11 cellular contexts compared by ENCODE assay signal in the genomic region with DNA sequence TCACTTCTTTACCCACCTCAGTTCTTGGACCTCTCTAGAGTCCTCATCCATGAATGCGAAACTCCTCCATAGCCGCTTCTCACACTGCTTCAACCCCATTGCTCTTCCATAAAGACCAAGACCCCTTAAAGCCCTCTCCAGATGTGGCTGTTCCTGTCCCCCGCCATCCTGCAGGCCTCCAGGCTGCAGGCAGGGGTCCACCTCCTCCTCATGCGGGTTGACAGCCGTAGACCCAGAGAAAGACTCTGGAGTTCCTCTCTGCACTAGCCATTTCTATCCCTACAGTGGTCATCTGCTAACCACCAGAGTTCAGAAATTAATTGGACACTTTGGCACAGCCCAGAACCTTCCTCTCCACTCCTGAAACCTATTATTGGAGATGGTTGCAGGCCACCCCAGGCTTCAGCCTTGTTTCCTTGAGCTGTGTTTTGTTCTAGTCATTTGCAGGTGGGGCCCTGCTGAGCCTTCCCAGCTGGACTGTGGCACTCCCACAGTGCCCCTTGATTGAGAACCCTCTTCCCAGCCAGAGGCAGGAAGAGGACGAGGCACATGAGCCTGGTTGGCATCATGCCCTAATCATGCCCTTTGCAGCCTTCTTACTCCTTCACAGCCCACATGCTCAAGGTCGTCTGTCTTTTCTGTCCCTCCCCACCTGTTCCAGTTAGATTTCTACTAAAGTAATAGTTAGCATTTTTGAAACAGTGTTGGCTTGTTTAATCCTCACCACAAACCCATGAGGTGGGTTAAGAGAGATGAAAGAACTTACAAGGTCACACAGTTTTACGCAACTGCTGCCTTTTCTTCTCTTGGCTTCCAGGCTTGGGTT. TPM values are rescaled to one million over a fixed set of nuclear protein-coding genes. Genes with fewer than 3 reads are reported as not detected.
DNase-seq lines count a peak whose midpoint lies in the region; ATAC-seq and TF ChIP-seq lines count a peak whose summit lies in the region.
"Had no signal": no experiment of that assay in that cellular context is flagged by ENCODE, and none has a peak within 500 bp of the region (broad histone marks: within the 10 kb centered on the region; RNA-seq: fewer than 3 reads in every experiment).

No MANE protein-coding gene starts in this region.

- H3K27me3 Mint-ChIP-seq in CD4-positive, alpha-beta memory T cell = no peaks in the 10 kb centered on the region
- no peaks in the 10 kb centered on the region for H3K27me3 Mint-ChIP-seq in HFFc6 (ENCODE audit: insufficient read depth)
- H3K27me3 Mint-ChIP-seq in activated naive CD8-positive, alpha-beta T cell treated with anti-CD3 and anti-CD28 coated beads, Interleukin-2, amount 50 U/mL, for 24 hours = no peaks in the 10 kb centered on the region
- H3K27me3 Mint-ChIP-seq in naive thymus-derived CD8-positive, alpha-beta T cell = no peaks in the 10 kb centered on the region

- no peak overlapping the region for H3K4me3 ChIP-seq in CD4-positive, alpha-beta memory T cell (ENCODE audit: low read length in 2 of 2)
- H3K4me3 ChIP-seq: SJSA1 had no signal

- in situ Hi-C loops in ACHN (cut with HindIII; ENCODE audit: low pct_ligation_motif_present, low pct_unique_long_range_greater_than_20kb, low sequenced_read_pairs) = no loop called here

- POLR2A ChIA-PET in CD4-positive, alpha-beta memory T cell (lab: Charles Lee; ENCODE audit: partially characterized antibody) = interaction anchor here (0.9 to 1.6 kb wide), 2 partner anchors 10 to 24 kb away, joined by 3 to 8 read pairs; partner anchors contain the start of gene CUL1
- POLR2A ChIA-PET in naive thymus-derived CD8-positive, alpha-beta T cell (lab: Charles Lee) = no interaction called here

- no peaks in the 10 kb centered on the region for H3K36me3 ChIP-seq in CD4-positive, alpha-beta memory T cell (ENCODE audit: insufficient read depth, low read length)
- H3K36me3 ChIP-seq: SJSA1 had no signal

- peak overlapping the region in 6 of 8 donors; percentile 4 to 73 (median 48) for H3K4me3 Mint-ChIP-seq in CD4-positive, alpha-beta memory T cell
- no peak overlapping the region for H3K4me3 Mint-ChIP-seq in HFFc6
- no peak overlapping the region for H3K4me3 Mint-ChIP-seq in activated naive CD8-positive, alpha-beta T cell treated with anti-CD3 and anti-CD28 coated beads, Interleukin-2, amount 50 U/mL, for 24 hours
- H3K4me3 Mint-ChIP-seq in naive thymus-derived CD8-positive, alpha-beta T cell = peak overlapping the region; percentile 23 to 73 (median 66)

- intact Hi-C loops in CD4-positive, alpha-beta memory T cell (cut with micrococcal nuclease) = no loop called here

- no peak overlapping the region for H3K27ac ChIP-seq in CD4-positive, alpha-beta memory T cell (ENCODE audit: low read depth, low read length)
- H3K27ac ChIP-seq: SJSA1 had no signal

- H3K9me3 ChIP-seq in CD4-positive, alpha-beta memory T cell (ENCODE audit: control insufficient read depth in 1 of 2, low read length in 2 of 2) = no peaks in the 10 kb centered on the region
- H3K9me3 ChIP-seq: SJSA1 had no signal

- peaks cover 2 to 9% of the 10 kb centered on the region in 2 donors for H3K36me3 Mint-ChIP-seq in CD4-positive, alpha-beta memory T cell
- H3K36me3 Mint-ChIP-seq in HFFc6 (ENCODE audit: low read depth) = peaks cover 12% of the 10 kb centered on the region
- H3K36me3 Mint-ChIP-seq in activated naive CD8-positive, alpha-beta T cell treated with anti-CD3 and anti-CD28 coated beads, Interleukin-2, amount 50 U/mL, for 24 hours (ENCODE audit: low read depth) = peaks cover 8% of the 10 kb centered on the region
- no peaks in the 10 kb centered on the region for H3K36me3 Mint-ChIP-seq in naive thymus-derived CD8-positive, alpha-beta T cell

- CTCF ChIA-PET in CD4-positive, alpha-beta memory T cell (lab: Charles Lee; ENCODE audit: partially characterized antibody) = interaction anchor here (0.5 to 1.5 kb wide), 4 partner anchors 11 to 217 kb away, joined by 3 read pairs; no protein-coding TSS in a partner anchor

- peak overlapping the region in 6 of 7 donors; percentile 12 to 76 (median 44) for H3K27ac Mint-ChIP-seq in CD4-positive, alpha-beta memory T cell
- peak overlapping the region; percentile 1; the same call in 1 of the 2 replicates for H3K27ac Mint-ChIP-seq in HFFc6
- H3K27ac Mint-ChIP-seq in activated naive CD8-positive, alpha-beta T cell treated with anti-CD3 and anti-CD28 coated beads, Interleukin-2, amount 50 U/mL, for 24 hours = peak overlapping the region; percentile 14
- peak overlapping the region; percentile 0 to 89 (median 41) for H3K27ac Mint-ChIP-seq in naive thymus-derived CD8-positive, alpha-beta T cell

- H3K4me1 ChIP-seq in CD4-positive, alpha-beta memory T cell (ENCODE audit: insufficient read depth, low read length) = peaks cover 90% of the 10 kb centered on the region
- H3K4me1 ChIP-seq: SJSA1 had no signal

- no peaks in the 10 kb centered on the region for H3K27me3 ChIP-seq in CD4-positive, alpha-beta memory T cell (ENCODE audit: insufficient read depth, low read length)
- H3K27me3 ChIP-seq: SJSA1 had no signal

- DNase-seq in CD4-positive, alpha-beta memory T cell = peak in 1 of 5 donors; percentile 19
- no peak for DNase-seq in HFFc6
- DNase-seq in activated naive CD8-positive, alpha-beta T cell treated with anti-CD3 and anti-CD28 coated beads, Interleukin-2, amount 50 U/mL, for 24 hours = no peak
- DNase-seq in naive thymus-derived CD8-positive, alpha-beta T cell = peak in 4 of 10 donors; percentile 35 to 69 (median 48)
- DNase-seq in ACHN = no peak
- DNase-seq in stimulated activated CD8-positive, alpha-beta memory T cell treated with anti-CD3 and anti-CD28 coated beads, Interleukin-4, amount 100 ng/mL, for 48 hours = no peak
- DNase-seq: H7, midbrain, NCI-H226 had no signal

- TF ChIP-seq CTCF in HFFc6 (IDR thresholded peaks at IDR 0.05) = no peak

- H3K9me3 Mint-ChIP-seq in CD4-positive, alpha-beta memory T cell = no peaks in the 10 kb centered on the region
- no peaks in the 10 kb centered on the region; the same call in 1 of the 2 replicates for H3K9me3 Mint-ChIP-seq in HFFc6
- H3K9me3 Mint-ChIP-seq in activated naive CD8-positive, alpha-beta T cell treated with anti-CD3 and anti-CD28 coated beads, Interleukin-2, amount 50 U/mL, for 24 hours = no peaks in the 10 kb centered on the region
- no peaks in the 10 kb centered on the region for H3K9me3 Mint-ChIP-seq in naive thymus-derived CD8-positive, alpha-beta T cell

- H3K4me1 Mint-ChIP-seq in CD4-positive, alpha-beta memory T cell = peaks cover 68 to 95% (median 83%) of the 10 kb centered on the region in 4 donors
- H3K4me1 Mint-ChIP-seq in HFFc6 (ENCODE audit: low read depth) = peaks cover 65% of the 10 kb centered on the region
- H3K4me1 Mint-ChIP-seq in activated naive CD8-positive, alpha-beta T cell treated with anti-CD3 and anti-CD28 coated beads, Interleukin-2, amount 50 U/mL, for 24 hours = peaks cover 86% of the 10 kb centered on the region
- peaks cover 55 to 95% (median 88%) of the 10 kb centered on the region in 4 donors for H3K4me1 Mint-ChIP-seq in naive thymus-derived CD8-positive, alpha-beta T cell

- ATAC-seq in activated naive CD8-positive, alpha-beta T cell treated with anti-CD3 and anti-CD28 coated beads, Interleukin-2, amount 50 U/mL, for 24 hours = peak; percentile 58
- peak; percentile 81 to 88 for ATAC-seq in naive thymus-derived CD8-positive, alpha-beta T cell
- no peak for ATAC-seq in HG02759 (IDR thresholded peaks at IDR 0.05; ENCODE audit: unreplicated experiment)

RNA-seq across cellular contexts. Expression of gene CUL1, which starts 23.9 kb away (rescaled TPM):
- total RNA-seq in CD4-positive, alpha-beta memory T cell = 10 to 100 TPM; 65.6 to 66.8 TPM
- 10 to 100 TPM; 45.3 to 65.7 TPM for polyA plus RNA-seq in CD4-positive, alpha-beta memory T cell
- total RNA-seq in HFFc6 (2021; fragmentation: NEBNext Ultra II Directional; extraction: Animal tissue kit (Norgen Biotek cat#: 25700)) = 10 to 100 TPM; 42.9 to 50.9 (median 49.2) TPM
- total RNA-seq in naive thymus-derived CD8-positive, alpha-beta T cell = 10 to 100 TPM; 62.8 to 67.7 TPM
- 10 to 100 TPM; 39.2 to 50.6 (median 39.6) TPM for polyA plus RNA-seq in naive thymus-derived CD8-positive, alpha-beta T cell

Comparison
In these comparisons a context has a peak if more than half of its experiments do, and no peak if none do; other contexts are left out.
1. H3K4me3 Mint-ChIP-seq: peak in CD4-positive, alpha-beta memory T cell (6 of 8) and naive thymus-derived CD8-positive, alpha-beta T cell (10 of 10); none in HFFc6 (single experiment) and activated naive CD8-positive, alpha-beta T cell treated with anti-CD3 and anti-CD28 coated beads, Interleukin-2, amount 50 U/mL, for 24 hours (single experiment).
2. Peak in every context shown above with its lines, with median percentiles within 50 percentile points of each other: H3K27ac Mint-ChIP-seq.